ENCODE assay signal across 31 cellular contexts in the genomic region with DNA sequence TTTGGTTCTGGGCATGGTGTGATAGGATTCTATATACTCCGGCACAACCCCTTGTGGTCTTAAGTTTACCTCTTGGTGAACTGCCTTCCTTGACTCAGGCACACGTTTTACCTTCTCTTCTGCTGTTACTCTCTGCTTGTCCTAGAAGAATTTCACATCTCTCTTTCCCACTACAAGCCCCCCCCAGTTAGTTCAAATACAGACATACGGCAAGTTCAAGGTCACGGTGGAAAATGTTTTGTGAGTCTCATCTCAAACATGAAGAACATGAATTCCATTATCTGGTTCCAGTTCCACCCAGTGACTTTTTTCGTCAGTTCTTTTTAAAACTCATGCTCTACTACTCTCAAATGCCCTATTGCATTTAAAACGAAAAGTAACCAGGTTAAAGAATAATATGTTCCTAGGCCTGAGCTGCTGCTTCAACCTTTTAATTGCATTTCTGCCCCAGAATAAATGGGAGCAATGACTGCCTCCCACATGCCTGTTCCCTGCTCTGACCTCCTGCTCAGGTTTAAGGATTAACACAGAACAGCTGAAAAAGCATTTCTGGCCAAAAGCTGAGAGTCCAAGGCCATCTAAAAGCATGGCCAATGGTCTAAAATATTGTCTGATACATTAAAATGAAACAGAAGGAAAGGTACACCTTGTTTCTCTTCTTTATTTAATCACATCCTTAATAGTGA.
"Had no signal": no experiment of that assay in that cellular context is flagged by ENCODE, and none has a peak within 500 bp of the region (broad histone marks: within the 10 kb centered on the region; RNA-seq: fewer than 3 reads in every experiment).

No MANE protein-coding gene starts in this region.

- H3K4me1 ChIP-seq: esophagus muscularis mucosa, foreskin keratinocyte, lower lobe of right lung, stomach had no signal

- H3K27me3 ChIP-seq: brain microvascular endothelial cell, esophagus muscularis mucosa, foreskin keratinocyte, heart left ventricle, stomach, tibial artery had no signal

- H3K27ac ChIP-seq: brain microvascular endothelial cell, esophagus muscularis mucosa, foreskin keratinocyte, heart left ventricle, lower lobe of right lung, stomach, tibial artery, WERI-Rb-1 had no signal

- H3K27me3 Mint-ChIP-seq: activated CD4-positive, alpha-beta memory T cell treated with anti-CD3 and anti-CD28 coated beads, Interleukin-2, amount 10 ng/mL, durations not matched to agents 7 days and 5 days; activated CD4-positive, alpha-beta T cell treated with anti-CD3 and anti-CD28 coated beads, Interleukin-2, amount 10 ng/mL, durations not matched to agents 7 days and 5 days; activated naive CD8-positive, alpha-beta T cell treated with anti-CD3 and anti-CD28 coated beads, Interleukin-2, amount 10 ng/mL, durations not matched to agents 7 days and 5 days; dendritic cell treated with granulocyte-macrophage colony-stimulating factor and Interleukin-4, amounts not matched to agents 40 ng/mL and 50 ng/mL, for 4 days had no signal

- H3K9me3 Mint-ChIP-seq: activated CD4-positive, alpha-beta memory T cell treated with anti-CD3 and anti-CD28 coated beads, Interleukin-2, amount 10 ng/mL, durations not matched to agents 7 days and 5 days; activated CD4-positive, alpha-beta T cell treated with anti-CD3 and anti-CD28 coated beads, Interleukin-2, amount 10 ng/mL, durations not matched to agents 7 days and 5 days; activated naive CD4-positive, alpha-beta T cell treated with anti-CD3 and anti-CD28 coated beads, Interleukin-2, amount 10 ng/mL, durations not matched to agents 7 days and 5 days; activated naive CD8-positive, alpha-beta T cell treated with anti-CD3 and anti-CD28 coated beads, Interleukin-2, amount 10 ng/mL, durations not matched to agents 7 days and 5 days; activated T-cell treated with anti-CD3 and anti-CD28 coated beads, Interleukin-2, amount 50 U/mL, for 24 hours; dendritic cell treated with granulocyte-macrophage colony-stimulating factor and Interleukin-4, amounts not matched to agents 40 ng/mL and 50 ng/mL, for 4 days; immature natural killer cell; natural killer cell treated with Interleukin-12 subunit alpha and Interleukin-12 subunit beta and Interleukin-15 and Interleukin-18, amount 100 ng/mL, for 72 hours; stimulated activated effector memory CD8-positive, alpha-beta T cell treated with anti-CD3 and anti-CD28 coated beads, Interleukin-12 subunit alpha, Interleukin-12 subunit beta, amount 100 ng/mL, for 72 hours; T-helper 1 cell treated with Interleukin-12 subunit alpha and Interleukin-12 subunit beta and Interleukin-4 antibody, amounts not matched to agents 30 μg/mL and 1 μg/mL, for 36 hours had no signal

- H3K36me3 Mint-ChIP-seq: activated naive CD4-positive, alpha-beta T cell treated with anti-CD3 and anti-CD28 coated beads, Interleukin-2, amount 10 ng/mL, durations not matched to agents 7 days and 5 days; activated naive CD8-positive, alpha-beta T cell treated with anti-CD3 and anti-CD28 coated beads, Interleukin-2, amount 10 ng/mL, durations not matched to agents 7 days and 5 days; immature natural killer cell; natural killer cell treated with Interleukin-12 subunit alpha and Interleukin-12 subunit beta and Interleukin-15 and Interleukin-18, amount 100 ng/mL, for 72 hours; stimulated activated effector memory CD8-positive, alpha-beta T cell treated with anti-CD3 and anti-CD28 coated beads, Interleukin-12 subunit alpha, Interleukin-12 subunit beta, amount 100 ng/mL, for 72 hours had no signal

- H3K9me3 ChIP-seq: esophagus muscularis mucosa, heart left ventricle, lower lobe of right lung, stomach, tibial artery had no signal

- H3K4me3 ChIP-seq: esophagus muscularis mucosa, heart left ventricle, lower lobe of right lung, stomach, tibial artery had no signal

- H3K4me1 Mint-ChIP-seq: activated CD4-positive, alpha-beta memory T cell treated with anti-CD3 and anti-CD28 coated beads, Interleukin-2, amount 10 ng/mL, durations not matched to agents 7 days and 5 days; activated CD4-positive, alpha-beta T cell treated with anti-CD3 and anti-CD28 coated beads, Interleukin-2, amount 10 ng/mL, durations not matched to agents 7 days and 5 days; activated naive CD4-positive, alpha-beta T cell treated with anti-CD3 and anti-CD28 coated beads, Interleukin-2, amount 10 ng/mL, durations not matched to agents 7 days and 5 days; activated naive CD8-positive, alpha-beta T cell treated with anti-CD3 and anti-CD28 coated beads, Interleukin-2, amount 10 ng/mL, durations not matched to agents 7 days and 5 days; immature natural killer cell; stimulated activated effector memory CD8-positive, alpha-beta T cell treated with anti-CD3 and anti-CD28 coated beads, Interleukin-12 subunit alpha, Interleukin-12 subunit beta, amount 100 ng/mL, for 72 hours had no signal

- H3K36me3 ChIP-seq: brain microvascular endothelial cell, esophagus muscularis mucosa, heart left ventricle, lower lobe of right lung, stomach, WERI-Rb-1 had no signal

- H3K27ac Mint-ChIP-seq: activated CD4-positive, alpha-beta memory T cell treated with anti-CD3 and anti-CD28 coated beads, Interleukin-2, amount 10 ng/mL, durations not matched to agents 7 days and 5 days; activated CD4-positive, alpha-beta T cell treated with anti-CD3 and anti-CD28 coated beads, Interleukin-2, amount 10 ng/mL, durations not matched to agents 7 days and 5 days; activated naive CD4-positive, alpha-beta T cell treated with anti-CD3 and anti-CD28 coated beads, Interleukin-2, amount 10 ng/mL, durations not matched to agents 7 days and 5 days; activated naive CD8-positive, alpha-beta T cell treated with anti-CD3 and anti-CD28 coated beads, Interleukin-2, amount 10 ng/mL, durations not matched to agents 7 days and 5 days; activated T-cell treated with anti-CD3 and anti-CD28 coated beads, Interleukin-2, amount 50 U/mL, for 24 hours; dendritic cell treated with granulocyte-macrophage colony-stimulating factor and Interleukin-4, amounts not matched to agents 40 ng/mL and 50 ng/mL, for 4 days; immature natural killer cell; natural killer cell treated with Interleukin-12 subunit alpha and Interleukin-12 subunit beta and Interleukin-15 and Interleukin-18, amount 100 ng/mL, for 72 hours; stimulated activated effector memory CD8-positive, alpha-beta T cell treated with anti-CD3 and anti-CD28 coated beads, Interleukin-12 subunit alpha, Interleukin-12 subunit beta, amount 100 ng/mL, for 72 hours; T-helper 1 cell treated with Interleukin-12 subunit alpha and Interleukin-12 subunit beta and Interleukin-4 antibody, amounts not matched to agents 30 μg/mL and 1 μg/mL, for 36 hours had no signal

- ATAC-seq: foreskin keratinocyte; heart left ventricle; left lobe of liver; lower lobe of right lung; natural killer cell treated with Interleukin-12 subunit alpha and Interleukin-12 subunit beta and Interleukin-15 and Interleukin-18, amount 100 ng/mL, for 72 hours; sciatic nerve; stimulated activated effector memory CD8-positive, alpha-beta T cell treated with anti-CD3 and anti-CD28 coated beads, Interleukin-12 subunit alpha, Interleukin-12 subunit beta, amount 100 ng/mL, for 72 hours had no signal

- DNase-seq: activated CD4-positive, alpha-beta memory T cell treated with anti-CD3 and anti-CD28 coated beads, Interleukin-2, amount 10 ng/mL, durations not matched to agents 7 days and 5 days; activated CD4-positive, alpha-beta T cell treated with anti-CD3 and anti-CD28 coated beads for 1 hour; activated CD4-positive, alpha-beta T cell treated with anti-CD3 and anti-CD28 coated beads, Interleukin-2, amount 10 ng/mL, durations not matched to agents 7 days and 5 days; activated CD8-positive, alpha-beta memory T cell treated with anti-CD3 and anti-CD28 coated beads, Interleukin-2, amount 50 U/mL, for 48 hours; activated gamma-delta T cell; activated naive CD4-positive, alpha-beta T cell treated with anti-CD3 and anti-CD28 coated beads, Interleukin-2, amount 10 ng/mL, durations not matched to agents 7 days and 5 days; activated naive CD8-positive, alpha-beta T cell treated with anti-CD3 and anti-CD28 coated beads, Interleukin-2, amount 10 ng/mL, durations not matched to agents 7 days and 5 days; activated T-cell treated with anti-CD3 and anti-CD28 coated beads, Interleukin-2, amount 50 U/mL, for 24 hours; amniotic stem cell; brain microvascular endothelial cell; central memory CD4-positive, alpha-beta T cell; effector CD4-positive, alpha-beta T cell; foreskin keratinocyte; heart left ventricle; hypothalamus; immature natural killer cell; lower lobe of right lung; mesendoderm; posterior cingulate gyrus; stimulated activated CD4-positive, alpha-beta T cell treated with anti-CD3 and anti-CD28 coated beads, Interleukin-4, amount 100 ng/mL, for 24 hours; stomach; T-helper 9 cell; tibial artery; WERI-Rb-1 had no signal

- H3K4me3 Mint-ChIP-seq: activated CD4-positive, alpha-beta memory T cell treated with anti-CD3 and anti-CD28 coated beads, Interleukin-2, amount 10 ng/mL, durations not matched to agents 7 days and 5 days; activated CD4-positive, alpha-beta T cell treated with anti-CD3 and anti-CD28 coated beads, Interleukin-2, amount 10 ng/mL, durations not matched to agents 7 days and 5 days; activated naive CD4-positive, alpha-beta T cell treated with anti-CD3 and anti-CD28 coated beads, Interleukin-2, amount 10 ng/mL, durations not matched to agents 7 days and 5 days; activated naive CD8-positive, alpha-beta T cell treated with anti-CD3 and anti-CD28 coated beads, Interleukin-2, amount 10 ng/mL, durations not matched to agents 7 days and 5 days; activated T-cell treated with anti-CD3 and anti-CD28 coated beads, Interleukin-2, amount 50 U/mL, for 24 hours; dendritic cell treated with granulocyte-macrophage colony-stimulating factor and Interleukin-4, amounts not matched to agents 40 ng/mL and 50 ng/mL, for 4 days; immature natural killer cell; natural killer cell treated with Interleukin-12 subunit alpha and Interleukin-12 subunit beta and Interleukin-15 and Interleukin-18, amount 100 ng/mL, for 72 hours; stimulated activated effector memory CD8-positive, alpha-beta T cell treated with anti-CD3 and anti-CD28 coated beads, Interleukin-12 subunit alpha, Interleukin-12 subunit beta, amount 100 ng/mL, for 72 hours; T-helper 1 cell treated with Interleukin-12 subunit alpha and Interleukin-12 subunit beta and Interleukin-4 antibody, amounts not matched to agents 30 μg/mL and 1 μg/mL, for 36 hours had no signal
